Comparison of ENCODE assay signal across 13 cellular contexts in genomic region chr13:23956106-23956505, GRCh38. TPM values are rescaled to one million over a fixed set of nuclear protein-coding genes. Genes with fewer than 3 reads are reported as not detected.
DNase-seq lines count a peak whose midpoint lies in the region; ATAC-seq and TF ChIP-seq lines count a peak whose summit lies in the region.
"Had no signal": no experiment of that assay in that cellular context is flagged by ENCODE, and none has a peak within 500 bp of the region (broad histone marks: within the 10 kb centered on the region; RNA-seq: fewer than 3 reads in every experiment).

No MANE protein-coding gene starts in this region.

- H3K9me3 Mint-ChIP-seq in HFFc6, result no peaks in the 10 kb centered on the region
- H3K9me3 Mint-ChIP-seq in activated CD4-positive, alpha-beta memory T cell treated with anti-CD3 and anti-CD28 coated beads for 36 hours, result no peaks in the 10 kb centered on the region

- intact Hi-C loops in activated CD4-positive, alpha-beta memory T cell treated with anti-CD3 and anti-CD28 coated beads for 36 hours (cut with micrococcal nuclease), result no loop called here

- H3K36me3 Mint-ChIP-seq in HFFc6 (ENCODE audit: low read depth), result no peaks in the 10 kb centered on the region
- no peaks in the 10 kb centered on the region for H3K36me3 Mint-ChIP-seq in activated CD4-positive, alpha-beta memory T cell treated with anti-CD3 and anti-CD28 coated beads for 36 hours

- peak; percentile 46 for DNase-seq in EL
- peak; percentile 41 for DNase-seq in HFFc6
- peak; percentile 63 for DNase-seq in activated CD4-positive, alpha-beta memory T cell treated with anti-CD3 and anti-CD28 coated beads for 36 hours
- peak; percentile 82 for DNase-seq in kidney epithelial cell (ENCODE audit: low read depth)
- DNase-seq in KG1 (lab: John Stamatoyannopoulos, UW), result no peak
- no peak for DNase-seq in activated effector memory CD4-positive, alpha-beta T cell treated with anti-CD3 and anti-CD28 coated beads, Interleukin-2, amount 50 U/mL, for 16 hours
- DNase-seq in NAMALWA (ENCODE audit: low spot score), result no peak
- DNase-seq: Caco-2, upper lobe of left lung had no signal

- ATAC-seq in GM21423 (IDR thresholded peaks at IDR 0.05; ENCODE audit: unreplicated experiment), result no peak
- ATAC-seq: left lobe of liver had no signal

- H3K36me3 ChIP-seq in kidney epithelial cell (ENCODE audit: control insufficient read depth, insufficient read depth, low read length), result no peaks in the 10 kb centered on the region
- H3K36me3 ChIP-seq: HAP-1, upper lobe of left lung had no signal

- H3K27ac Mint-ChIP-seq in HFFc6, result no peak overlapping the region
- H3K27ac Mint-ChIP-seq in activated CD4-positive, alpha-beta memory T cell treated with anti-CD3 and anti-CD28 coated beads for 36 hours, result no peak overlapping the region

- POLR2A ChIA-PET in activated CD4-positive, alpha-beta memory T cell treated with anti-CD3 and anti-CD28 coated beads for 36 hours (lab: Charles Lee), result interaction anchor here (0.8 kb wide), 1 partner anchor 25 kb away, joined by 3 read pairs; no protein-coding TSS in a partner anchor

- no peaks in the 10 kb centered on the region for H3K27me3 ChIP-seq in kidney epithelial cell (ENCODE audit: control insufficient read depth, insufficient read depth, low read length)
- H3K27me3 ChIP-seq: upper lobe of left lung had no signal

- peaks cover 33% of the 10 kb centered on the region for H3K4me1 Mint-ChIP-seq in HFFc6 (ENCODE audit: low read depth)
- peaks cover 15% of the 10 kb centered on the region for H3K4me1 Mint-ChIP-seq in activated CD4-positive, alpha-beta memory T cell treated with anti-CD3 and anti-CD28 coated beads for 36 hours (ENCODE audit: low read depth)

- no peak overlapping the region for H3K4me3 ChIP-seq in kidney epithelial cell (ENCODE audit: low read depth, low read length)
- H3K4me3 ChIP-seq: HAP-1, upper lobe of left lung had no signal

- TF ChIP-seq CTCF in HFFc6 (IDR thresholded peaks at IDR 0.05) (no peak), kidney epithelial cell (IDR thresholded peaks at IDR 0.05; ENCODE audit: insufficient read depth, low read length, poor library complexity, severe bottlenecking) (no peak)

- no peak overlapping the region for H3K4me3 Mint-ChIP-seq in HFFc6
- no peak overlapping the region for H3K4me3 Mint-ChIP-seq in activated CD4-positive, alpha-beta memory T cell treated with anti-CD3 and anti-CD28 coated beads for 36 hours

- peaks cover 9% of the 10 kb centered on the region for H3K27me3 Mint-ChIP-seq in HFFc6 (ENCODE audit: insufficient read depth)
- peaks cover 4% of the 10 kb centered on the region for H3K27me3 Mint-ChIP-seq in activated CD4-positive, alpha-beta memory T cell treated with anti-CD3 and anti-CD28 coated beads for 36 hours

- CTCF ChIA-PET in activated CD4-positive, alpha-beta memory T cell treated with anti-CD3 and anti-CD28 coated beads for 36 hours (lab: Charles Lee), result interaction anchor here (0.8 to 1.2 kb wide), 3 partner anchors 19 to 274 kb away, joined by 3 read pairs; no protein-coding TSS in a partner anchor

RNA-seq across cellular contexts. Expression of gene C1QTNF9B, which starts 58.8 kb away (rescaled TPM):
- under 1 TPM in 2 of 6 experiments, not detected in 4; 0.25 to 0.27 TPM for total RNA-seq in HFFc6 (2021; fragmentation: NEBNext Ultra II Directional; extraction: Animal tissue kit (Norgen Biotek cat#: 25700))
- not detected for total RNA-seq in activated CD4-positive, alpha-beta memory T cell treated with anti-CD3 and anti-CD28 coated beads for 36 hours
- not detected in 2 replicates for total RNA-seq in kidney epithelial cell
- total RNA-seq: Caco-2, left lobe of liver, NCI-H460, upper lobe of left lung had no signal

Comparison
In these comparisons a context has a peak if more than half of its experiments do, and no peak if none do; other contexts are left out.
1. DNase-seq: peak in EL (single experiment), HFFc6 (single experiment), activated CD4-positive, alpha-beta memory T cell treated with anti-CD3 and anti-CD28 coated beads for 36 hours (single experiment) and kidney epithelial cell (single experiment); none in KG1 (single experiment), activated effector memory CD4-positive, alpha-beta T cell treated with anti-CD3 and anti-CD28 coated beads, Interleukin-2, amount 50 U/mL, for 16 hours (single experiment) and NAMALWA (single experiment).